ENCODE assay signal across 8 cellular contexts in genomic region chr12:30696103-30696408, GRCh38. TPM values are rescaled to one million over a fixed set of nuclear protein-coding genes. Genes with fewer than 3 reads are reported as not detected.
DNase-seq lines count a peak whose midpoint lies in the region; ATAC-seq and TF ChIP-seq lines count a peak whose summit lies in the region.

No MANE protein-coding gene starts in this region.

- H3K79me2 ChIP-seq in neural progenitor cell (ENCODE audit: low read depth): peaks cover 41% of the 10 kb centered on the region

- peak overlapping the region; percentile 99 for H3K4me2 ChIP-seq in neural progenitor cell

- H3K9ac ChIP-seq in neural progenitor cell: no peak overlapping the region

- H3K4me1 ChIP-seq in neural progenitor cell: peaks cover 11% of the 10 kb centered on the region

- H3K4me3 ChIP-seq in AG04450 (ENCODE audit: low read depth, low read length) (peak overlapping the region; percentile 94), neural progenitor cell (peak overlapping the region; percentile 96)

- ATAC-seq in GM19467 (IDR thresholded peaks at IDR 0.05; ENCODE audit: unreplicated experiment): peak; percentile 29
- peak; percentile 19 for ATAC-seq in HG03575 (IDR thresholded peaks at IDR 0.05; ENCODE audit: extremely low read depth, insufficient number of reproducible peaks, low FRiP score, unreplicated experiment)

- peaks cover 2% of the 10 kb centered on the region for H3K27me3 Mint-ChIP-seq in neural progenitor cell (ENCODE audit: insufficient read depth, low read depth)

- intact Hi-C loops in posterior cingulate gyrus (cut with DNase I): no loop called here

- peaks cover 2% of the 10 kb centered on the region; the same call in 1 of the 2 replicates for H3K9me3 ChIP-seq in AG04450 (ENCODE audit: control insufficient read depth, insufficient read depth, low read length)
- no peaks in the 10 kb centered on the region for H3K9me3 ChIP-seq in neural progenitor cell (ENCODE audit: low read depth)

- no peak for DNase-seq in AG04450 (ENCODE audit: low read depth, low spot score)
- DNase-seq in neural progenitor cell (ENCODE audit: low spot score): no peak
- DNase-seq in posterior cingulate gyrus: no peak
- DNase-seq in G401 (ENCODE audit: low spot score): no peak
- no peak for DNase-seq in NCI-H2081 treated with DMSO at 0.1 percent for 48 hours (lab: John Stamatoyannopoulos, UW)

- H3K27ac ChIP-seq in AG04450 (ENCODE audit: low read depth, low read length) (no peak overlapping the region), cingulate gyrus (ENCODE audit: low read depth, low read length) (peak overlapping the region; percentile 83), neural progenitor cell (no peak overlapping the region)

- in situ Hi-C loops in G401 (cut with HindIII; ENCODE audit: low sequenced_read_pairs): no loop called here

- H3F3A ChIP-seq in neural progenitor cell (ENCODE audit: low read depth): peaks cover 8% of the 10 kb centered on the region

- H3K9me3 Mint-ChIP-seq in neural progenitor cell: no peaks in the 10 kb centered on the region

- no peaks in the 10 kb centered on the region for H3K27me3 ChIP-seq in AG04450 (ENCODE audit: control insufficient read depth, insufficient read depth, low read length)
- H3K27me3 ChIP-seq in neural progenitor cell: no peaks in the 10 kb centered on the region

- H3K4me3 Mint-ChIP-seq in neural progenitor cell: peak overlapping the region; percentile 97

- H3K4me1 Mint-ChIP-seq in neural progenitor cell: peaks cover 22% of the 10 kb centered on the region

- peak overlapping the region; percentile 95 for H3K27ac Mint-ChIP-seq in neural progenitor cell

- TF ChIP-seq CTCF in AG04450 (IDR thresholded peaks at IDR 0.05; ENCODE audit: low read depth, low read length) (no peak), neural progenitor cell (IDR thresholded peaks at IDR 0.05) (no peak)

- peaks cover 17% of the 10 kb centered on the region for H4K20me1 ChIP-seq in neural progenitor cell (ENCODE audit: low read depth)

- CTCF ChIA-PET in AG04450 (lab: Charles Lee): interaction anchor here (0.7 to 3.1 kb wide), 10 partner anchors 10 to 339 kb away, joined by 3 to 14 read pairs (median 6); no protein-coding TSS in a partner anchor

- H2AFZ ChIP-seq in neural progenitor cell (replicated peaks): peak overlapping the region; percentile 100

- no peaks in the 10 kb centered on the region for H3K36me3 Mint-ChIP-seq in neural progenitor cell

- POLR2A ChIA-PET in AG04450 (lab: Yijun Ruan, JAX): interaction anchor here (0.6 to 1.9 kb wide), 6 partner anchors 19 to 1315 kb away, joined by 4 to 8 read pairs (median 4); partner anchors contain the start of gene ERGIC2

- H3K36me3 ChIP-seq in neural progenitor cell: no peaks in the 10 kb centered on the region

RNA-seq across cellular contexts. Expression of gene IPO8, which starts 0.4 kb away (rescaled TPM):
- polyA plus RNA-seq in AG04450 (2011; rRNA removed): 19.6 and 21.2 TPM in 2 replicates
- polyA minus RNA-seq in AG04450 (2011; rRNA and poly(A)+ RNA removed): 40.3 and 59.7 TPM in 2 replicates
- 26.6 and 54.5 TPM in 2 replicates for total RNA-seq in neural progenitor cell (ENCODE audit: low replicate concordance)
- 32.3 and 35.7 TPM in 2 replicates for total RNA-seq in G401 (2014; rRNA removed; shearing (Covaris generic))

RNA-seq across cellular contexts. Expression of gene CAPRIN2, which starts 58.7 kb away (rescaled TPM):
- 13.7 and 15.6 TPM in 2 replicates for polyA plus RNA-seq in AG04450 (2011; rRNA removed)
- 10.2 and 16.6 TPM in 2 replicates for polyA minus RNA-seq in AG04450 (2011; rRNA and poly(A)+ RNA removed)
- total RNA-seq in neural progenitor cell (ENCODE audit: low replicate concordance): 49.9 and 53.2 TPM in 2 replicates
- 13.5 and 18.0 TPM in 2 replicates for total RNA-seq in G401 (2014; rRNA removed; shearing (Covaris generic))
